ENCODE assay signal across 25 cellular contexts in the genomic region with DNA sequence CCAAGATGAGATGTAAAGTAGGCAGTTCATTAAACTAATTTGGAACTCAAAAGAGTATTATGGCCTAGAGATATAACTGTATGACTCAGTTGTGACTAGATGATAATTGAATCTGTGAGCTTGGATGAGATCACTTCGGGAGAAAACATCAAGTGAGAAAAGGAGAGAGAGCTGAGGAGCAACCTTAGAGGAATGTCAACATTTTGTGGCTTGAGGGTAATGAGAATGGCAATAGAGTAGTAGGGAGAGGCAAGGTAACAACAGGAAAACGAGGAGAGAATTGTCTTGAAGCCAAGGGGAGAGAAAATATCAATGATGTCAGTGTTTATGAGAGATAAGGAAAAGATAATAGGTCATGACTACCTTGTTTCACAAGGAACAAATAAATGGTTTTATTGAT.
A peak's percentile ranks its signal among the peaks of the same experiment; 100 is the strongest.
DNase-seq lines count a peak whose midpoint lies in the region; ATAC-seq, FAIRE-seq and TF ChIP-seq lines count a peak whose summit lies in the region.
"Had no signal": no experiment of that assay in that cellular context is flagged by ENCODE, and none has a peak within 500 bp of the region (broad histone marks: within the 10 kb centered on the region; RNA-seq: fewer than 3 reads in every experiment).

No MANE protein-coding gene starts in this region.

- no peaks in the 10 kb centered on the region for H3K27me3 ChIP-seq in left lung
- H3K27me3 ChIP-seq: cardiac muscle cell, hepatocyte, MG63, neural progenitor cell, upper lobe of right lung had no signal

- ATAC-seq in SK-N-SH treated with all-trans-retinoic acid at 6 μM for 48 hours, result peak; percentile 43; the same call in 1 of the 3 replicates
- ATAC-seq in left lung, result no peak
- ATAC-seq: A549; activated naive CD4-positive, alpha-beta T cell treated with anti-CD3 and anti-CD28 coated beads, Interleukin-2, amount 50 U/mL, for 72 hours; upper lobe of right lung had no signal

- no peaks in the 10 kb centered on the region for H3K4me1 ChIP-seq in left lung
- H3K4me1 ChIP-seq: A549, upper lobe of right lung had no signal

- H3K27ac ChIP-seq in left lung, result no peak overlapping the region
- H3K27ac ChIP-seq: A549, cardiac muscle cell, hepatocyte, neural progenitor cell, upper lobe of right lung had no signal

- peak; percentile 52 for FAIRE-seq in H54 (lab: Jason Lieb, UNC)
- FAIRE-seq: A549, keratinocyte, TTC549 had no signal

- TF ChIP-seq POLR2A in H54 (IDR thresholded peaks at IDR 0.05; ENCODE audit: low read depth, low read length), result no peak

- no peak for TF ChIP-seq CTCF in AG04449 (IDR thresholded peaks at IDR 0.05; ENCODE audit: insufficient read depth, low read length, missing control alignments)
- no peak for TF ChIP-seq CTCF in fibroblast of villous mesenchyme (IDR thresholded peaks at IDR 0.05; ENCODE audit: insufficient read depth, low read depth, low read length)
- TF ChIP-seq CTCF in left lung (IDR thresholded peaks at IDR 0.05), result no peak

- no peak overlapping the region for H3K4me3 ChIP-seq in AG04449 (ENCODE audit: low read depth, low read length)
- no peak overlapping the region for H3K4me3 ChIP-seq in fibroblast of villous mesenchyme (ENCODE audit: low read depth, low read length)
- H3K4me3 ChIP-seq in left lung, result no peak overlapping the region
- H3K4me3 ChIP-seq: A549, cardiac muscle cell, hepatocyte, MG63, neural progenitor cell, upper lobe of right lung had no signal

- no peaks in the 10 kb centered on the region for H3K36me3 ChIP-seq in left lung
- H3K36me3 ChIP-seq: cardiac muscle cell, MG63, neural progenitor cell, upper lobe of right lung had no signal

- intact Hi-C loops in left lung (cut with DNase I), result no loop called here

- CTCF ChIA-PET in AG04449 (lab: Yijun Ruan, JAX), result no interaction called here

- H3K9me3 ChIP-seq in left lung, result no peaks in the 10 kb centered on the region
- H3K9me3 ChIP-seq: A549, MG63, upper lobe of right lung had no signal

- DNase-seq in AG04449 (ENCODE audit: low read depth, low spot score), result peak; percentile 49
- DNase-seq in H54 (ENCODE audit: insufficient read length, low spot score), result no peak
- peak; percentile 38 for DNase-seq in fibroblast of villous mesenchyme (ENCODE audit: low read depth)
- DNase-seq in left lung, result no peak
- no peak for DNase-seq in UCSD-AML1 (lab: John Stamatoyannopoulos, UW; ENCODE audit: unreplicated experiment)
- no peak for DNase-seq in SK-N-DZ (ENCODE audit: low spot score)
- DNase-seq in NCI-H82 treated with DMSO at 0.1 percent for 48 hours (lab: John Stamatoyannopoulos, UW; ENCODE audit: unreplicated experiment), result no peak
- DNase-seq: activated CD4-positive, alpha-beta memory T cell treated with anti-CD3 and anti-CD28 coated beads for 36 hours; activated T-cell treated with anti-CD3 and anti-CD28 coated beads, Interleukin-2, amount 50 U/mL, for 48 hours; CD4-positive, alpha-beta T cell; DMS79 treated with DMSO at 0.1 percent for 48 hours; MG63; midbrain; NCI-H1694 treated with DMSO at 0.1 percent for 48 hours; NCI-H510A treated with DMSO at 0.1 percent for 48 hours; stimulated activated CD4-positive, alpha-beta T cell treated with anti-CD3 and anti-CD28 coated beads, Interleukin-15, amount 100 ng/mL, for 24 hours; upper lobe of right lung had no signal

- POLR2A ChIA-PET in AG04449 (lab: Yijun Ruan, JAX), result no interaction called here

TF ChIP-seq in SK-N-SH treated with all-trans-retinoic acid at 6 μM for 48 hours, 23 proteins besides CTCF, POLR2A, EP300 and RAD21:
- TF ChIP-seq CSRNP3 (CRISPR knock-in tag; IDR thresholded peaks at IDR 0.05) (no peak), ISL1 (CRISPR knock-in tag; IDR thresholded peaks at IDR 0.05) (peak; percentile 51), SNAI2 (CRISPR knock-in tag; IDR thresholded peaks at IDR 0.05) (peak; percentile 55; the same call in 1 of the 2 replicates), ZNF70 (CRISPR knock-in tag; IDR thresholded peaks at IDR 0.05) (no peak), BACH2 (CRISPR knock-in tag; IDR thresholded peaks at IDR 0.05; ENCODE audit: borderline replicate concordance) (no peak), ZC3H10 (CRISPR knock-in tag; IDR thresholded peaks at IDR 0.05) (no peak), RARB (CRISPR knock-in tag; IDR thresholded peaks at IDR 0.05) (no peak), GLIS3 (CRISPR knock-in tag; IDR thresholded peaks at IDR 0.05) (no peak), ZFP30 (CRISPR knock-in tag; IDR thresholded peaks at IDR 0.05) (no peak), POU6F1 (CRISPR knock-in tag; IDR thresholded peaks at IDR 0.05; ENCODE audit: borderline replicate concordance, low read depth) (no peak), ARNTL (CRISPR knock-in tag; IDR thresholded peaks at IDR 0.05; ENCODE audit: borderline replicate concordance, low read depth) (no peak), CSDC2 (CRISPR knock-in tag; IDR thresholded peaks at IDR 0.05) (no peak), PPARA (CRISPR knock-in tag; IDR thresholded peaks at IDR 0.05; ENCODE audit: borderline replicate concordance) (no peak), ZFP3 (CRISPR knock-in tag; IDR thresholded peaks at IDR 0.05) (0 out of 2 replicates have a peak, but pooled peaks have one; percentile 20), TOX (CRISPR knock-in tag; IDR thresholded peaks at IDR 0.05; ENCODE audit: borderline replicate concordance) (no peak), OSR1 (CRISPR knock-in tag; IDR thresholded peaks at IDR 0.05) (no peak)
- TF ChIP-seq, protein P1, sequence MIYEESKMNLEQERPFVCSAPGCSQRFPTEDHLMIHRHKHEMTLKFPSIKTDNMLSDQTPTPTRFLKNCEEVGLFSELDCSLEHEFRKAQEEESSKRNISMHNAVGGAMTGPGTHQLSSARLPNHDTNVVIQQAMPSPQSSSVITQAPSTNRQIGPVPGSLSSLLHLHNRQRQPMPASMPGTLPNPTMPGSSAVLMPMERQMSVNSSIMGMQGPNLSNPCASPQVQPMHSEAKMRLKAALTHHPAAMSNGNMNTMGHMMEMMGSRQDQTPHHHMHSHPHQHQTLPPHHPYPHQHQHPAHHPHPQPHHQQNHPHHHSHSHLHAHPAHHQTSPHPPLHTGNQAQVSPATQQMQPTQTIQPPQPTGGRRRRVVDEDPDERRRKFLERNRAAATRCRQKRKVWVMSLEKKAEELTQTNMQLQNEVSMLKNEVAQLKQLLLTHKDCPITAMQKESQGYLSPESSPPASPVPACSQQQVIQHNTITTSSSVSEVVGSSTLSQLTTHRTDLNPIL (CRISPR knock-in tag; IDR thresholded peaks at IDR 0.05; ENCODE audit: low read depth), result peak; percentile 53; the same call in 1 of the 2 replicates
- TF ChIP-seq, protein P2, sequence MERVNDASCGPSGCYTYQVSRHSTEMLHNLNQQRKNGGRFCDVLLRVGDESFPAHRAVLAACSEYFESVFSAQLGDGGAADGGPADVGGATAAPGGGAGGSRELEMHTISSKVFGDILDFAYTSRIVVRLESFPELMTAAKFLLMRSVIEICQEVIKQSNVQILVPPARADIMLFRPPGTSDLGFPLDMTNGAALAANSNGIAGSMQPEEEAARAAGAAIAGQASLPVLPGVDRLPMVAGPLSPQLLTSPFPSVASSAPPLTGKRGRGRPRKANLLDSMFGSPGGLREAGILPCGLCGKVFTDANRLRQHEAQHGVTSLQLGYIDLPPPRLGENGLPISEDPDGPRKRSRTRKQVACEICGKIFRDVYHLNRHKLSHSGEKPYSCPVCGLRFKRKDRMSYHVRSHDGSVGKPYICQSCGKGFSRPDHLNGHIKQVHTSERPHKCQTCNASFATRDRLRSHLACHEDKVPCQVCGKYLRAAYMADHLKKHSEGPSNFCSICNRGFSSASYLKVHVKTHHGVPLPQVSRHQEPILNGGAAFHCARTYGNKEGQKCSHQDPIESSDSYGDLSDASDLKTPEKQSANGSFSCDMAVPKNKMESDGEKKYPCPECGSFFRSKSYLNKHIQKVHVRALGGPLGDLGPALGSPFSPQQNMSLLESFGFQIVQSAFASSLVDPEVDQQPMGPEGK (CRISPR knock-in tag; IDR thresholded peaks at IDR 0.05; ENCODE audit: borderline replicate concordance), result no peak

Comparison
In these comparisons a context has a peak if more than half of its experiments do, and no peak if none do; other contexts are left out.
1. DNase-seq: peak in AG04449 (single experiment) and fibroblast of villous mesenchyme (single experiment); none in H54 (single experiment), left lung (0 of 2), UCSD-AML1 (single experiment), SK-N-DZ (single experiment) and NCI-H82 treated with DMSO at 0.1 percent for 48 hours (single experiment).